13 cellular contexts compared by ENCODE assay signal in genomic region chr11:63532150-63532549, GRCh38. TPM values are rescaled to one million over a fixed set of nuclear protein-coding genes. Genes with fewer than 3 reads are reported as not detected.
DNase-seq lines count a peak whose midpoint lies in the region; ATAC-seq and TF ChIP-seq lines count a peak whose summit lies in the region.
"Had no signal": no experiment of that assay in that cellular context is flagged by ENCODE, and none has a peak within 500 bp of the region (broad histone marks: within the 10 kb centered on the region; RNA-seq: fewer than 3 reads in every experiment).

No MANE protein-coding gene starts in this region.

- no peak for DNase-seq in Calu3
- no peak for DNase-seq in PC-3
- no peak for DNase-seq in effector memory CD8-positive, alpha-beta T cell
- DNase-seq in prostate gland (ENCODE audit: low spot score) = no peak
- no peak for DNase-seq in H7
- no peak for DNase-seq in GM10266 (ENCODE audit: extremely low spot score)
- DNase-seq: amniotic stem cell had no signal

- WGBS in prostate gland = 94% methylated on average over 2 of the region's 2 CpGs

- H3K27me3 ChIP-seq in PC-3 (ENCODE audit: low read length) = no peaks in the 10 kb centered on the region
- no peaks in the 10 kb centered on the region for H3K27me3 ChIP-seq in prostate gland (replicated peaks; ENCODE audit: insufficient read depth)
- H3K27me3 ChIP-seq in H7 (ENCODE audit: control insufficient read depth, insufficient read depth, low read length) = no peaks in the 10 kb centered on the region

- H3K4me1 ChIP-seq in PC-3 (ENCODE audit: insufficient read depth, low read length) = peaks cover 32% of the 10 kb centered on the region
- H3K4me1 ChIP-seq in prostate gland (replicated peaks) = peaks cover under 1% of the 10 kb centered on the region

- TF ChIP-seq CTCF in Calu3 (IDR thresholded peaks at IDR 0.05; ENCODE audit: unreplicated experiment) (no peak), PC-3 (conservative IDR thresholded peaks at IDR 0.05; ENCODE audit: low read depth, low read length) (no peak), prostate gland (IDR thresholded peaks at IDR 0.05) (no peak), GM10266 (IDR thresholded peaks at IDR 0.05; ENCODE audit: control insufficient read depth, insufficient read depth, low read depth, missing control alignments) (no peak)

- POLR2A ChIA-PET in PC-3 (lab: Charles Lee; ENCODE audit: unreplicated experiment) = no interaction called here

- H3K27me3 Mint-ChIP-seq in Calu3 (ENCODE audit: unreplicated experiment) = no peaks in the 10 kb centered on the region
- H3K27me3 Mint-ChIP-seq in effector memory CD8-positive, alpha-beta T cell = no peaks in the 10 kb centered on the region

- peaks cover 43% of the 10 kb centered on the region for H3K36me3 Mint-ChIP-seq in Calu3 (ENCODE audit: insufficient read depth, unreplicated experiment)
- peaks cover 20% of the 10 kb centered on the region for H3K36me3 Mint-ChIP-seq in effector memory CD8-positive, alpha-beta T cell (ENCODE audit: insufficient read depth)

- TF ChIP-seq POLR2A in prostate gland (IDR thresholded peaks at IDR 0.05) = no peak

- H3K27ac Mint-ChIP-seq in Calu3 (ENCODE audit: unreplicated experiment) = peak overlapping the region; percentile 84
- H3K27ac Mint-ChIP-seq in effector memory CD8-positive, alpha-beta T cell = peak overlapping the region; percentile 98 to 99

- no peaks in the 10 kb centered on the region for H3K36me3 ChIP-seq in PC-3 (ENCODE audit: low read depth, low read length)
- no peaks in the 10 kb centered on the region for H3K36me3 ChIP-seq in prostate gland
- no peaks in the 10 kb centered on the region for H3K36me3 ChIP-seq in H7 (replicated peaks; ENCODE audit: control insufficient read depth, insufficient read depth, low read length)

- H3K79me2 ChIP-seq in PC-3 (ENCODE audit: low read length) = no peaks in the 10 kb centered on the region

- H4K20me1 ChIP-seq in PC-3 (ENCODE audit: low read length) = no peaks in the 10 kb centered on the region

- no peaks in the 10 kb centered on the region for H3K9me3 Mint-ChIP-seq in Calu3 (ENCODE audit: low read depth, unreplicated experiment)
- no peaks in the 10 kb centered on the region for H3K9me3 Mint-ChIP-seq in effector memory CD8-positive, alpha-beta T cell

- no peaks in the 10 kb centered on the region for H3K9me3 ChIP-seq in PC-3 (ENCODE audit: low read length)
- no peaks in the 10 kb centered on the region for H3K9me3 ChIP-seq in prostate gland

- H3F3A ChIP-seq in PC-3 (ENCODE audit: low read length, unreplicated experiment) = no peaks in the 10 kb centered on the region

- H3K4me2 ChIP-seq in PC-3 (ENCODE audit: low read length) = peak overlapping the region; percentile 42

- H3K4me3 Mint-ChIP-seq in Calu3 (ENCODE audit: low read depth, unreplicated experiment) = peak overlapping the region; percentile 27
- H3K4me3 Mint-ChIP-seq in effector memory CD8-positive, alpha-beta T cell = peak overlapping the region; percentile 51 to 66

- BruUV-seq in Calu3 (replicated peaks; lab: Mats Ljungman, UMichigan) (no TSS peak), PC-3 (replicated peaks; lab: Mats Ljungman, UMichigan) (no TSS peak)

- intact Hi-C loops in Calu3 (cut with micrococcal nuclease; ENCODE audit: unreplicated experiment) (loop anchor here (5.0 kb wide), 2 partner anchors 50 to 100 kb away; no protein-coding TSS in a partner anchor), PC-3 (cut with micrococcal nuclease) (no loop called here), prostate gland (cut with DNase I) (loop anchor here (5.0 kb wide), 1 partner anchor 40 kb away; the partner anchor contains the start of gene PLAAT5)

- CTCF ChIA-PET in Calu3 (lab: Charles Lee) = no interaction called here
- CTCF ChIA-PET in PC-3 (lab: Charles Lee) = no interaction called here

- no peaks in the 10 kb centered on the region for H3K9me2 ChIP-seq in PC-3 (replicated peaks; ENCODE audit: low read length)

- no peak overlapping the region for H3K4me3 ChIP-seq in PC-3 (ENCODE audit: low read length)
- H3K4me3 ChIP-seq in prostate gland = no peak overlapping the region
- H3K4me3 ChIP-seq in H7 (ENCODE audit: insufficient read depth, low read depth, low read length) = no peak overlapping the region

- ATAC-seq in PC-3 = no peak
- no peak for ATAC-seq in effector memory CD8-positive, alpha-beta T cell (replicated peaks)
- no peak for ATAC-seq in GM18873 (IDR thresholded peaks at IDR 0.05; ENCODE audit: low FRiP score, unreplicated experiment)

- H3K4me1 Mint-ChIP-seq in Calu3 (ENCODE audit: low read depth, unreplicated experiment) = peaks cover 70% of the 10 kb centered on the region
- peaks cover 58 to 64% of the 10 kb centered on the region in 2 donors for H3K4me1 Mint-ChIP-seq in effector memory CD8-positive, alpha-beta T cell (ENCODE audit: low read depth in 2 of 2)

- H2AFZ ChIP-seq in PC-3 (ENCODE audit: low read length) = 0 out of 2 replicates have a peak overlapping the region, but pooled peaks have one; percentile 15

- H3K27ac ChIP-seq in PC-3 (ENCODE audit: low read length) = peak overlapping the region; percentile 16; the same call in 1 of the 2 replicates
- H3K27ac ChIP-seq in prostate gland = peak overlapping the region; percentile 12 to 30

- no peak overlapping the region for H3K9ac ChIP-seq in PC-3 (ENCODE audit: low read length)

RNA-seq across cellular contexts. Expression of gene PLAAT4, which starts 4.5 kb away (rescaled TPM):
- 157 and 269 TPM in 2 replicates for total RNA-seq in Calu3 (2022)
- 5.4 and 5.6 TPM in 2 replicates for total RNA-seq in PC-3 (2014; rRNA removed)
- 10 to 100 TPM; 47.6 to 50.8 TPM for total RNA-seq in prostate gland
- total RNA-seq in H7 (2014; rRNA removed; shearing (Covaris generic)) = 1.1 and 4.1 TPM in 2 replicates
- total RNA-seq: NCI-H460 had no signal

RNA-seq across cellular contexts. Expression of gene LGALS12, which starts 26.3 kb away (rescaled TPM):
- total RNA-seq in Calu3 (2022) = not detected in 2 replicates
- 0.07 TPM in 1 of 2 replicates, not detected in the other for total RNA-seq in PC-3 (2014; rRNA removed)
- not detected for total RNA-seq in prostate gland
- 6.8 and 16.6 TPM in 2 replicates for total RNA-seq in H7 (2014; rRNA removed; shearing (Covaris generic))
- total RNA-seq: dermis blood vessel endothelial cell, fibroblast of villous mesenchyme, HT1080, NCI-H460 had no signal

RNA-seq across cellular contexts. Expression of gene PLAAT2, which starts 31.0 kb away (rescaled TPM):
- total RNA-seq in Calu3 (2022) (7.3 and 9.5 TPM in 2 replicates), PC-3 (2014; rRNA removed) (3.0 and 5.6 TPM in 2 replicates), prostate gland (1 to 10 TPM in 1 of 2 donors, not detected in 1; 2.6 TPM)
- not detected in 2 replicates for total RNA-seq in H7 (2014; rRNA removed; shearing (Covaris generic))
- total RNA-seq: dermis blood vessel endothelial cell, fibroblast of villous mesenchyme, HT1080, NCI-H460, sciatic nerve had no signal

RNA-seq across cellular contexts. Expression of gene PLAAT5, which starts 41.2 kb away (rescaled TPM):
- total RNA-seq in Calu3 (2022) = 0.42 and 0.57 TPM in 2 replicates
- total RNA-seq in PC-3 (2014; rRNA removed) = not detected in 2 replicates
- total RNA-seq in prostate gland = 10 to 100 TPM in 1 of 2 donors, not detected in 1; 25.7 TPM
- total RNA-seq in H7 (2014; rRNA removed; shearing (Covaris generic)) = 29.6 and 30.0 TPM in 2 replicates
- total RNA-seq: dermis blood vessel endothelial cell, fibroblast of villous mesenchyme, HT1080, NCI-H460 had no signal
